Comparison of ENCODE assay signal across 13 cellular contexts in genomic region chr17:78746263-78746948, GRCh38. TPM values are rescaled to one million over a fixed set of nuclear protein-coding genes. Genes with fewer than 3 reads are reported as not detected.
DNase-seq lines count a peak whose midpoint lies in the region; ATAC-seq and TF ChIP-seq lines count a peak whose summit lies in the region.
"Had no signal": no experiment of that assay in that cellular context is flagged by ENCODE, and none has a peak within 500 bp of the region (broad histone marks: within the 10 kb centered on the region; RNA-seq: fewer than 3 reads in every experiment).

No MANE protein-coding gene starts in this region.

- no peaks in the 10 kb centered on the region for H3K36me3 ChIP-seq in HEK293 (ENCODE audit: control insufficient read depth in 2 of 2, insufficient read depth in 1 of 2, low read length in 2 of 2)
- H3K36me3 ChIP-seq: Peyer's patch had no signal

- H3K27me3 Mint-ChIP-seq in activated naive CD8-positive, alpha-beta T cell treated with anti-CD3 and anti-CD28 coated beads for 36 hours: no peaks in the 10 kb centered on the region
- H3K27me3 Mint-ChIP-seq in natural killer cell (ENCODE audit: low read depth in 2 of 2): no peaks in the 10 kb centered on the region

- peak overlapping the region; percentile 35 for H3K4me3 Mint-ChIP-seq in activated naive CD8-positive, alpha-beta T cell treated with anti-CD3 and anti-CD28 coated beads for 36 hours
- H3K4me3 Mint-ChIP-seq in natural killer cell: peak overlapping the region; percentile 80

- CTCF ChIA-PET in HEK293 (lab: Yijun Ruan, JAX): interaction anchor here (0.6 to 1.8 kb wide), 13 partner anchors 9 to 504 kb away, joined by 3 to 10 read pairs (median 4); no protein-coding TSS in a partner anchor
- CTCF ChIA-PET in GM10248 (lab: Yijun Ruan, JAX): interaction anchor here (0.8 to 5.5 kb wide), 8 partner anchors 10 to 31 kb away, joined by 3 to 28 read pairs (median 5); no protein-coding TSS in a partner anchor

- peak overlapping the region; percentile 90 for H3K27ac Mint-ChIP-seq in activated naive CD8-positive, alpha-beta T cell treated with anti-CD3 and anti-CD28 coated beads for 36 hours
- peak overlapping the region; percentile 93 for H3K27ac Mint-ChIP-seq in natural killer cell

- peaks cover 7% of the 10 kb centered on the region for H3K4me1 ChIP-seq in HEK293 (ENCODE audit: control insufficient read depth, insufficient read depth, low read length)

- TF ChIP-seq CTCF in HEK293 (tag by site-specific recombination; IDR thresholded peaks at IDR 0.05): no peak
- no peak for TF ChIP-seq CTCF in natural killer cell (IDR thresholded peaks at IDR 0.05)
- no peak for TF ChIP-seq CTCF in GM10248 (IDR thresholded peaks at IDR 0.05; ENCODE audit: control extremely low read depth, extremely low read depth, low read depth, missing control alignments)

- intact Hi-C loops in natural killer cell (cut with micrococcal nuclease): loop anchor here (2.0 kb wide), 1 partner anchor 16 kb away; no protein-coding TSS in a partner anchor

- H3K4me1 Mint-ChIP-seq in activated naive CD8-positive, alpha-beta T cell treated with anti-CD3 and anti-CD28 coated beads for 36 hours: peaks cover 92% of the 10 kb centered on the region
- H3K4me1 Mint-ChIP-seq in natural killer cell: peaks cover 91 to 96% of the 10 kb centered on the region in 2 donors

- peaks cover 18% of the 10 kb centered on the region for H3K36me3 Mint-ChIP-seq in activated naive CD8-positive, alpha-beta T cell treated with anti-CD3 and anti-CD28 coated beads for 36 hours
- H3K36me3 Mint-ChIP-seq in natural killer cell: no peaks in the 10 kb centered on the region

- no peaks in the 10 kb centered on the region for H3K9me3 ChIP-seq in HEK293 (ENCODE audit: control insufficient read depth, insufficient read depth, low read depth, low read length)
- H3K9me3 ChIP-seq: heart right ventricle, Peyer's patch had no signal

- ATAC-seq in natural killer cell (no peak), HG03196 (IDR thresholded peaks at IDR 0.05; ENCODE audit: unreplicated experiment) (no peak)
- ATAC-seq: heart right ventricle had no signal

- peaks cover 3% of the 10 kb centered on the region for H3K9me3 Mint-ChIP-seq in activated naive CD8-positive, alpha-beta T cell treated with anti-CD3 and anti-CD28 coated beads for 36 hours
- H3K9me3 Mint-ChIP-seq in natural killer cell: no peaks in the 10 kb centered on the region

- H3K4me3 ChIP-seq in HEK293 (ENCODE audit: low read depth, low read length): no peak overlapping the region
- H3K4me3 ChIP-seq: dorsolateral prefrontal cortex, heart right ventricle, Peyer's patch had no signal

- H3K27ac ChIP-seq in HEK293 (ENCODE audit: extremely low read depth, low read depth, low read length): no peak overlapping the region

- POLR2A ChIA-PET in HEK293 (lab: Yijun Ruan, JAX): interaction anchor here (0.7 to 0.8 kb wide), 2 partner anchors 20 to 111 kb away, joined by 4 to 6 read pairs; no protein-coding TSS in a partner anchor
- POLR2A ChIA-PET in GM10248 (lab: Yijun Ruan, JAX): interaction anchor here (0.6 kb wide), 1 partner anchor 32 kb away, joined by 6 read pairs; no protein-coding TSS in a partner anchor

- peak; percentile 58 for DNase-seq in CD1c-positive myeloid dendritic cell (ENCODE audit: extremely low spot score)
- DNase-seq in activated naive CD8-positive, alpha-beta T cell treated with anti-CD3 and anti-CD28 coated beads for 36 hours: no peak
- no peak for DNase-seq in natural killer cell
- DNase-seq in COLO668 (lab: John Stamatoyannopoulos, UW; ENCODE audit: unreplicated experiment): no peak
- no peak for DNase-seq in GM10248 (ENCODE audit: extremely low spot score)
- DNase-seq: DMS79 treated with DMSO at 0.1 percent for 48 hours, dorsolateral prefrontal cortex, heart right ventricle, NCI-H2081, retina had no signal

TF ChIP-seq in HEK293, 187 proteins besides CTCF, POLR2A, EP300 and RAD21:
- TF ChIP-seq, protein P1, sequence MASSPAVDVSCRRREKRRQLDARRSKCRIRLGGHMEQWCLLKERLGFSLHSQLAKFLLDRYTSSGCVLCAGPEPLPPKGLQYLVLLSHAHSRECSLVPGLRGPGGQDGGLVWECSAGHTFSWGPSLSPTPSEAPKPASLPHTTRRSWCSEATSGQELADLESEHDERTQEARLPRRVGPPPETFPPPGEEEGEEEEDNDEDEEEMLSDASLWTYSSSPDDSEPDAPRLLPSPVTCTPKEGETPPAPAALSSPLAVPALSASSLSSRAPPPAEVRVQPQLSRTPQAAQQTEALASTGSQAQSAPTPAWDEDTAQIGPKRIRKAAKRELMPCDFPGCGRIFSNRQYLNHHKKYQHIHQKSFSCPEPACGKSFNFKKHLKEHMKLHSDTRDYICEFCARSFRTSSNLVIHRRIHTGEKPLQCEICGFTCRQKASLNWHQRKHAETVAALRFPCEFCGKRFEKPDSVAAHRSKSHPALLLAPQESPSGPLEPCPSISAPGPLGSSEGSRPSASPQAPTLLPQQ (tag by site-specific recombination; IDR thresholded peaks at IDR 0.05): no peak
- TF ChIP-seq HIC1 (tag by site-specific recombination; IDR thresholded peaks at IDR 0.05) (no peak), PRDM1 (tag by site-specific recombination; IDR thresholded peaks at IDR 0.05) (peak; percentile 53), PRDM10 (tag by site-specific recombination; IDR thresholded peaks at IDR 0.05) (0 out of 2 replicates have a peak, but pooled peaks have one; percentile 19), ZNF510 (tag by site-specific recombination; IDR thresholded peaks at IDR 0.05; ENCODE audit: insufficient replicate concordance) (no peak), ZSCAN23 (tag by site-specific recombination; IDR thresholded peaks at IDR 0.05) (no peak), ZNF521 (tag by site-specific recombination; IDR thresholded peaks at IDR 0.05) (no peak), ZNF37A (tag by site-specific recombination; IDR thresholded peaks at IDR 0.05) (no peak), KLF1 (tag by site-specific recombination; IDR thresholded peaks at IDR 0.05) (no peak)

RNA-seq across cellular contexts. Expression of gene CYTH1, which starts 35.7 kb away (rescaled TPM):
- 10 to 100 TPM; 88.9 to 89.6 TPM for total RNA-seq in activated naive CD8-positive, alpha-beta T cell treated with anti-CD3 and anti-CD28 coated beads for 36 hours
- total RNA-seq in natural killer cell: 100 to 1,000 TPM; 437 to 514 (median 457) TPM

Comparison
In these comparisons a context has a peak if more than half of its experiments do, and no peak if none do; other contexts are left out.
1. RNA of gene CYTH1, which starts 35.7 kb away (total RNA-seq): 437 to 514 TPM in natural killer cell; 88.9 to 89.6 TPM in activated naive CD8-positive, alpha-beta T cell treated with anti-CD3 and anti-CD28 coated beads for 36 hours; every median in the first group is over 4 times any median in the second.